In the genomic region with DNA sequence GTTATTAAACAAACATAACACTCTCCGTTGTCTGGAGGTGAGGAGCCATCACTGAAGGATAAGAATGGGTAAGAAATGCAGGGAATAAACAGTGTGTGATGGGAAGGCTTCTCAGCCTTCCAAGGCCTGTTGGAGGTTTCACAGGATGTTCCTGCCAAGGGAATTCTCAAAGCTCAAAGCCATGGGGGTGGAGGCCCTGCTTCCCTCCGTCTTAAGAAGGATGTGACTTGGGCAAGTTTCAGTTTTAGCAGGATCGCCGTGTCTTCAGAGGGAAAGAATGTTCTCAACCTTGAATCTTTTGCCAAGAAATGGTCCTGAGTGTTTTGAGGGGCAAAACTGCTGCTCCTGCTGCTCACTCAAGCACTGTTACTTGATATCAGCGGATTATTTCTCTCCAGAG, we compare ENCODE assay signal across 1 cellular context.
TF ChIP-seq lines count a peak whose summit lies in the region.

No MANE protein-coding gene starts in this region.

TF ChIP-seq in IMR-90, 13 proteins besides CTCF, POLR2A, EP300 and RAD21:
- no peak for TF ChIP-seq MXI1 (IDR thresholded peaks at IDR 0.05; ENCODE audit: borderline replicate concordance, low read depth, low read length)
- no peak for TF ChIP-seq CHD1 (IDR thresholded peaks at IDR 0.05; ENCODE audit: low read depth, low read length)
- TF ChIP-seq, protein P1, sequence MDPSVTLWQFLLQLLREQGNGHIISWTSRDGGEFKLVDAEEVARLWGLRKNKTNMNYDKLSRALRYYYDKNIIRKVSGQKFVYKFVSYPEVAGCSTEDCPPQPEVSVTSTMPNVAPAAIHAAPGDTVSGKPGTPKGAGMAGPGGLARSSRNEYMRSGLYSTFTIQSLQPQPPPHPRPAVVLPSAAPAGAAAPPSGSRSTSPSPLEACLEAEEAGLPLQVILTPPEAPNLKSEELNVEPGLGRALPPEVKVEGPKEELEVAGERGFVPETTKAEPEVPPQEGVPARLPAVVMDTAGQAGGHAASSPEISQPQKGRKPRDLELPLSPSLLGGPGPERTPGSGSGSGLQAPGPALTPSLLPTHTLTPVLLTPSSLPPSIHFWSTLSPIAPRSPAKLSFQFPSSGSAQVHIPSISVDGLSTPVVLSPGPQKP (IDR thresholded peaks at IDR 0.05; ENCODE audit: borderline replicate concordance, low read depth, low read length) = no peak
TF ChIP-seq in IMR-90: peak in this region for 0.
